ENCODE assay signal across 20 cellular contexts in genomic region chr1:15870421-15870820, GRCh38. TPM values are rescaled to one million over a fixed set of nuclear protein-coding genes. Genes with fewer than 3 reads are reported as not detected.
DNase-seq lines count a peak whose midpoint lies in the region; ATAC-seq and TF ChIP-seq lines count a peak whose summit lies in the region.
"Had no signal": no experiment of that assay in that cellular context is flagged by ENCODE, and none has a peak within 500 bp of the region (broad histone marks: within the 10 kb centered on the region; RNA-seq: fewer than 3 reads in every experiment).

No MANE protein-coding gene starts in this region.

- no peak for ATAC-seq in natural killer cell
- no peak for ATAC-seq in natural killer cell treated with Interleukin-12 subunit alpha and Interleukin-12 subunit beta and Interleukin-15 and Interleukin-18, amount 100 ng/mL, for 72 hours
- ATAC-seq: activated CD8-positive, alpha-beta memory T cell treated with anti-CD3 and anti-CD28 coated beads, Interleukin-2, amount 10 ng/mL, durations not matched to agents 7 days and 5 days; lower lobe of right lung; pancreas; sciatic nerve had no signal

- peaks cover 37% of the 10 kb centered on the region for H3K4me1 ChIP-seq in left ventricle myocardium inferior
- no peaks in the 10 kb centered on the region for H3K4me1 ChIP-seq in prostate gland (replicated peaks)

- peak overlapping the region; percentile 14 to 27 for H3K27ac Mint-ChIP-seq in natural killer cell
- peak overlapping the region in 1 of 2 donors; percentile 10 for H3K27ac Mint-ChIP-seq in natural killer cell treated with Interleukin-12 subunit alpha and Interleukin-12 subunit beta and Interleukin-15 and Interleukin-18, amount 100 ng/mL, for 72 hours
- peak overlapping the region; percentile 58 for H3K27ac Mint-ChIP-seq in activated T-helper 2 cell treated with anti-CD3 and anti-CD28 coated beads, Interferon-gamma antibody, Interleukin-2, Interleukin-4, amounts not matched to agents 10 μg/mL and 5 μg/mL and 100 μg/mL, durations not matched to agents 14 hours and 24 hours and 36 hours
- H3K27ac Mint-ChIP-seq: activated CD8-positive, alpha-beta memory T cell treated with anti-CD3 and anti-CD28 coated beads, Interleukin-2, amount 10 ng/mL, durations not matched to agents 7 days and 5 days; endodermal cell had no signal

- H3K27me3 ChIP-seq in left ventricle myocardium inferior (ENCODE audit: low read depth) (no peaks in the 10 kb centered on the region), prostate gland (replicated peaks; ENCODE audit: insufficient read depth) (no peaks in the 10 kb centered on the region)
- H3K27me3 ChIP-seq: hepatocyte, pancreas had no signal

- H3K9me3 ChIP-seq in left ventricle myocardium inferior (replicated peaks) (no peaks in the 10 kb centered on the region), prostate gland (no peaks in the 10 kb centered on the region)
- H3K9me3 ChIP-seq: lower lobe of right lung, pancreas had no signal

- H3K36me3 Mint-ChIP-seq in natural killer cell: no peaks in the 10 kb centered on the region
- no peaks in the 10 kb centered on the region for H3K36me3 Mint-ChIP-seq in natural killer cell treated with Interleukin-12 subunit alpha and Interleukin-12 subunit beta and Interleukin-15 and Interleukin-18, amount 100 ng/mL, for 72 hours
- H3K36me3 Mint-ChIP-seq in activated T-helper 2 cell treated with anti-CD3 and anti-CD28 coated beads, Interferon-gamma antibody, Interleukin-2, Interleukin-4, amounts not matched to agents 10 μg/mL and 5 μg/mL and 100 μg/mL, durations not matched to agents 14 hours and 24 hours and 36 hours (ENCODE audit: low read depth): peaks cover 33% of the 10 kb centered on the region

- no peak for DNase-seq in natural killer cell
- DNase-seq in natural killer cell treated with Interleukin-12 subunit alpha and Interleukin-12 subunit beta and Interleukin-15 and Interleukin-18, amount 100 ng/mL, for 72 hours (ENCODE audit: low spot score): no peak
- DNase-seq in activated T-helper 2 cell treated with anti-CD3 and anti-CD28 coated beads, Interferon-gamma antibody, Interleukin-2, Interleukin-4, amounts not matched to agents 10 μg/mL and 5 μg/mL and 100 μg/mL, durations not matched to agents 14 hours and 24 hours and 36 hours (ENCODE audit: low spot score): no peak
- DNase-seq in iris pigment epithelial cell (ENCODE audit: low read depth): peak; percentile 42
- DNase-seq in left ventricle myocardium inferior: no peak
- no peak for DNase-seq in H4 (ENCODE audit: low spot score)
- no peak for DNase-seq in SHP77 (lab: John Stamatoyannopoulos, UW)
- DNase-seq in prostate gland (ENCODE audit: low spot score): no peak
- DNase-seq: activated CD8-positive, alpha-beta memory T cell treated with anti-CD3 and anti-CD28 coated beads, Interleukin-2, amount 10 ng/mL, durations not matched to agents 7 days and 5 days; activated gamma-delta T cell; endodermal cell; GOT3; lower lobe of right lung; NCI-H187; NCI-H69; SW 1271 had no signal

- H3K4me1 Mint-ChIP-seq in natural killer cell: peaks cover 45 to 48% of the 10 kb centered on the region in 2 donors
- peaks cover 28 to 34% of the 10 kb centered on the region in 2 donors for H3K4me1 Mint-ChIP-seq in natural killer cell treated with Interleukin-12 subunit alpha and Interleukin-12 subunit beta and Interleukin-15 and Interleukin-18, amount 100 ng/mL, for 72 hours (ENCODE audit: low read depth in 2 of 2)
- H3K4me1 Mint-ChIP-seq in activated T-helper 2 cell treated with anti-CD3 and anti-CD28 coated beads, Interferon-gamma antibody, Interleukin-2, Interleukin-4, amounts not matched to agents 10 μg/mL and 5 μg/mL and 100 μg/mL, durations not matched to agents 14 hours and 24 hours and 36 hours (ENCODE audit: low read depth): peaks cover 20% of the 10 kb centered on the region

- 37% methylated on average over 1 of the region's 1 CpG for WGBS in prostate gland

- no peak for TF ChIP-seq CTCF in natural killer cell (IDR thresholded peaks at IDR 0.05)
- TF ChIP-seq CTCF in left ventricle myocardium inferior (IDR thresholded peaks at IDR 0.05; ENCODE audit: borderline replicate concordance): no peak
- TF ChIP-seq CTCF in prostate gland (IDR thresholded peaks at IDR 0.05): no peak

- no peak overlapping the region for H3K27ac ChIP-seq in left ventricle myocardium inferior (replicated peaks)
- H3K27ac ChIP-seq in prostate gland: no peak overlapping the region
- H3K27ac ChIP-seq: hepatocyte, KMS-11, lower lobe of right lung, pancreas had no signal

- intact Hi-C loops in natural killer cell (cut with micrococcal nuclease) (no loop called here), left ventricle myocardium inferior (cut with micrococcal nuclease) (no loop called here), prostate gland (cut with DNase I) (no loop called here)
- intact Hi-C loops in activated T-helper 2 cell treated with anti-CD3 and anti-CD28 coated beads, Interferon-gamma antibody, Interleukin-2, Interleukin-4, amounts not matched to agents 10 μg/mL and 5 μg/mL and 100 μg/mL, durations not matched to agents 14 hours and 24 hours and 36 hours (cut with micrococcal nuclease): no loop called here

- TF ChIP-seq POLR2A in prostate gland (IDR thresholded peaks at IDR 0.05): no peak

- H3K36me3 ChIP-seq in left ventricle myocardium inferior: peaks cover 16% of the 10 kb centered on the region
- no peaks in the 10 kb centered on the region for H3K36me3 ChIP-seq in prostate gland

- no peak overlapping the region for H3K4me3 Mint-ChIP-seq in natural killer cell
- no peak overlapping the region for H3K4me3 Mint-ChIP-seq in natural killer cell treated with Interleukin-12 subunit alpha and Interleukin-12 subunit beta and Interleukin-15 and Interleukin-18, amount 100 ng/mL, for 72 hours
- no peak overlapping the region for H3K4me3 Mint-ChIP-seq in activated T-helper 2 cell treated with anti-CD3 and anti-CD28 coated beads, Interferon-gamma antibody, Interleukin-2, Interleukin-4, amounts not matched to agents 10 μg/mL and 5 μg/mL and 100 μg/mL, durations not matched to agents 14 hours and 24 hours and 36 hours (ENCODE audit: low read depth)
- H3K4me3 Mint-ChIP-seq: activated CD8-positive, alpha-beta memory T cell treated with anti-CD3 and anti-CD28 coated beads, Interleukin-2, amount 10 ng/mL, durations not matched to agents 7 days and 5 days; endodermal cell had no signal

- H3K9me3 Mint-ChIP-seq in natural killer cell: no peaks in the 10 kb centered on the region
- no peaks in the 10 kb centered on the region for H3K9me3 Mint-ChIP-seq in natural killer cell treated with Interleukin-12 subunit alpha and Interleukin-12 subunit beta and Interleukin-15 and Interleukin-18, amount 100 ng/mL, for 72 hours
- no peaks in the 10 kb centered on the region for H3K9me3 Mint-ChIP-seq in activated T-helper 2 cell treated with anti-CD3 and anti-CD28 coated beads, Interferon-gamma antibody, Interleukin-2, Interleukin-4, amounts not matched to agents 10 μg/mL and 5 μg/mL and 100 μg/mL, durations not matched to agents 14 hours and 24 hours and 36 hours

- H3K4me3 ChIP-seq in left ventricle myocardium inferior (no peak overlapping the region), prostate gland (no peak overlapping the region)
- H3K4me3 ChIP-seq: hepatocyte, lower lobe of right lung, pancreas had no signal

- H3K27me3 Mint-ChIP-seq in natural killer cell (ENCODE audit: low read depth in 2 of 2): no peaks in the 10 kb centered on the region
- no peaks in the 10 kb centered on the region for H3K27me3 Mint-ChIP-seq in natural killer cell treated with Interleukin-12 subunit alpha and Interleukin-12 subunit beta and Interleukin-15 and Interleukin-18, amount 100 ng/mL, for 72 hours
- no peaks in the 10 kb centered on the region for H3K27me3 Mint-ChIP-seq in activated T-helper 2 cell treated with anti-CD3 and anti-CD28 coated beads, Interferon-gamma antibody, Interleukin-2, Interleukin-4, amounts not matched to agents 10 μg/mL and 5 μg/mL and 100 μg/mL, durations not matched to agents 14 hours and 24 hours and 36 hours (ENCODE audit: low read depth)
- H3K27me3 Mint-ChIP-seq: activated CD8-positive, alpha-beta memory T cell treated with anti-CD3 and anti-CD28 coated beads, Interleukin-2, amount 10 ng/mL, durations not matched to agents 7 days and 5 days had no signal

RNA-seq across cellular contexts. Expression of gene SPEN, which starts 22.9 kb away (rescaled TPM):
- total RNA-seq in natural killer cell: 100 to 1,000 TPM in 2 of 3 donors, 10 to 100 TPM in 1; 98.1 to 114 (median 105) TPM
- total RNA-seq in natural killer cell treated with Interleukin-12 subunit alpha and Interleukin-12 subunit beta and Interleukin-15 and Interleukin-18, amount 100 ng/mL, for 72 hours: 10 to 100 TPM; 58.6 to 92.4 TPM
- 75.0 and 75.9 TPM in 2 replicates for total RNA-seq in activated T-helper 2 cell treated with anti-CD3 and anti-CD28 coated beads, Interferon-gamma antibody, Interleukin-2, Interleukin-4, amounts not matched to agents 10 μg/mL and 5 μg/mL and 100 μg/mL, durations not matched to agents 14 hours and 24 hours and 36 hours
- total RNA-seq in left ventricle myocardium inferior: 20.8 TPM
- total RNA-seq in H4 (2014; rRNA removed; shearing (Covaris generic)): 8.0 and 8.3 TPM in 2 replicates
- 10 to 100 TPM; 31.9 to 48.3 TPM for total RNA-seq in prostate gland
